In the genomic region with DNA sequence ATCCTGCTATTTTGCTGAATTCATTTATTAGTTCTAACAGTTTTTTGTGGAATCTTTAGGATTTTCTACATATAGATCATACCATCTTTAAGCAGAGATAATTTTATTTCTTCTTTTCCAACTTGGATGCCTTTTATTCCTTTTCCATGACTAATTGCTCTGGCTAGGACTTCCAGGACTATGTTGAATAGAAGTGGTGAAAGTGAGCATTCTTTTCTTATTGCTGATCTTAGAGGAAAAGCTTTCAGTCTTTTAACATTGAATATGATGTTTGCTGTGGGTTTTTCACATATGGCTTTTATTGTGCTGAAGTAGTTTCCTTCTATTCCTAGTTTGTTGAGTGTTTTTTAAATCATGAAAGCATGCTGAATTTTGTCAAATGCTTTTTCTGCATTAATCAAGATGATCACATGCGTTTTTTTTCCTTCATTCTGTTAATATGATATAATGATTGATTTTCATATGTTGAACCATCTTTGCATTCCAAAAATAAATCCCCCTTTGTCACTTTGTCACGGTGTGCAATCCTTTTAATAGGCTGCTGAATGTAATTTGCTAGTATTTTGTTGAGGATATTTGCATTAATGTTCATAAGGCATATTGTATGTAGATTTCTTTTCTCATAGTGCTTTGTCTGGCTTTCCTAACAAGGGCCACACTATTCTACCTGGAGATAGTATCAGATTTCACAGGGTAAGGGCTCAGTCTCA, we compare ENCODE assay signal across 20 cellular contexts.
"Had no signal": no experiment of that assay in that cellular context is flagged by ENCODE, and none has a peak within 500 bp of the region (broad histone marks: within the 10 kb centered on the region; RNA-seq: fewer than 3 reads in every experiment).

No MANE protein-coding gene starts in this region.

- H3K27ac Mint-ChIP-seq: activated CD4-positive, alpha-beta T cell treated with anti-CD3 and anti-CD28 coated beads, Interleukin-2, amount 10 ng/mL, durations not matched to agents 24 days and 14 days; activated CD8-positive, alpha-beta T cell treated with anti-CD3 and anti-CD28 coated beads, Interleukin-2, amount 10 ng/mL, durations not matched to agents 7 days and 5 days; activated naive CD4-positive, alpha-beta T cell treated with anti-CD3 and anti-CD28 coated beads for 36 hours; activated T-cell treated with anti-CD3 and anti-CD28 coated beads, Interleukin-2, amount 50 U/mL, for 24 hours; effector memory CD8-positive, alpha-beta T cell; immature natural killer cell; naive thymus-derived CD4-positive, alpha-beta T cell; neural progenitor cell had no signal

- H3K36me3 Mint-ChIP-seq: immature natural killer cell, neural progenitor cell had no signal

- H3K4me1 Mint-ChIP-seq: activated CD4-positive, alpha-beta T cell treated with anti-CD3 and anti-CD28 coated beads, Interleukin-2, amount 10 ng/mL, durations not matched to agents 24 days and 14 days; immature natural killer cell; naive thymus-derived CD4-positive, alpha-beta T cell; neural progenitor cell had no signal

- H3K4me1 ChIP-seq: heart left ventricle, neural progenitor cell, psoas muscle, upper lobe of right lung had no signal

- H3K27me3 ChIP-seq: breast epithelium, gastroesophageal sphincter, neural progenitor cell had no signal

- H3K9me3 ChIP-seq: mucosa of descending colon, psoas muscle, upper lobe of right lung had no signal

- H3K4me3 ChIP-seq: breast epithelium, gastroesophageal sphincter, heart left ventricle, mucosa of descending colon, neural progenitor cell, psoas muscle, smooth muscle cell, upper lobe of right lung had no signal

- H3K27ac ChIP-seq: breast epithelium, gastroesophageal sphincter, heart left ventricle, neural progenitor cell, psoas muscle, upper lobe of right lung had no signal

- H3K9ac ChIP-seq: neural progenitor cell had no signal

- DNase-seq: activated CD4-positive, alpha-beta T cell treated with anti-CD3 and anti-CD28 coated beads, Interleukin-2, amount 10 ng/mL, durations not matched to agents 24 days and 14 days; activated CD8-positive, alpha-beta T cell treated with anti-CD3 and anti-CD28 coated beads, Interleukin-2, amount 10 ng/mL, durations not matched to agents 7 days and 5 days; activated naive CD4-positive, alpha-beta T cell treated with anti-CD3 and anti-CD28 coated beads for 36 hours; activated T-cell treated with anti-CD3 and anti-CD28 coated beads, Interleukin-2, amount 50 U/mL, for 24 hours; aorta; effector memory CD8-positive, alpha-beta T cell; heart left ventricle; immature natural killer cell; mesenchymal stem cell; mucosa of descending colon; naive thymus-derived CD4-positive, alpha-beta T cell; psoas muscle; right cardiac atrium; stimulated activated CD4-positive, alpha-beta T cell treated with anti-CD3 and anti-CD28 coated beads, Interleukin-4, amount 100 ng/mL, for 1 hour; T1000; upper lobe of right lung had no signal

- H3K4me3 Mint-ChIP-seq: activated CD4-positive, alpha-beta T cell treated with anti-CD3 and anti-CD28 coated beads, Interleukin-2, amount 10 ng/mL, durations not matched to agents 24 days and 14 days; activated CD8-positive, alpha-beta T cell treated with anti-CD3 and anti-CD28 coated beads, Interleukin-2, amount 10 ng/mL, durations not matched to agents 7 days and 5 days; activated naive CD4-positive, alpha-beta T cell treated with anti-CD3 and anti-CD28 coated beads for 36 hours; activated T-cell treated with anti-CD3 and anti-CD28 coated beads, Interleukin-2, amount 50 U/mL, for 24 hours; effector memory CD8-positive, alpha-beta T cell; immature natural killer cell; naive thymus-derived CD4-positive, alpha-beta T cell; neural progenitor cell had no signal

- H3K9me3 Mint-ChIP-seq: neural progenitor cell had no signal

- H3K36me3 ChIP-seq: breast epithelium, gastroesophageal sphincter, heart left ventricle, neural progenitor cell, upper lobe of right lung had no signal

- H3K4me2 ChIP-seq: neural progenitor cell, smooth muscle cell had no signal

- H2AFZ ChIP-seq: neural progenitor cell had no signal
